In the genomic region with DNA sequence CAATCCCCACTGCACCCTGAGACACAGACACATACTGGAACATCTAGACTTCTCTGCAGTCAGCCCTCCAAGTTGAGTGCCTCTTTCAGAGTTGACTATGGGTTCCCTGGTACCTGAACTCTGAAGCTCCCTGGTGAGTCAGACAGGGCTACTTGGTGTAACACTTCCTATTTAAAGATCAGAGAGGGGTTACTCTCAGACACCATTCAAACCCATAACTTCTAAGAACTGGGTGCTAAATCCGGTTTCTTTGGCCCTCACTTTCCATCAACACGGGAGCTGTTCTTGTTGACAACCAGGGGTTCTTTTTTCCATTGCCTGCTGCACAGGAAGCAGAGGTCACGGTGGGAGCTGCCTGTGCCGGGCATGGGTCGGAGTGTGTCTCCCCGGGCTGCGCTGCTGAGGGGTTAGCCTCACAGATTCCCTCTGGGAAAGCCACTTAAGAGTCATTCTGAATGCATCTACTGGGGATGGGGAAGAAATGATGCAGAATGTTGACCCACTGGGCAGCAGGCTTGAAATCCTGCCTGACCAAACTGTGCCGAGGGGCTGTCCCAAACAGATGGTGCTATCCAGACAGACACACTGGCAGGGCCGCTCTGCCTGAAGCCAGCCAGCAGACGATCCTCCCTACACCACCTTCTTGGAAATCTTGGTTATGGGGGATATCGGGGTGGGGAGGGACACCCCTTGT, we compare ENCODE assay signal across 8 cellular contexts.
A peak's percentile ranks its signal among the peaks of the same experiment; 100 is the strongest.
DNase-seq lines count a peak whose midpoint lies in the region; ATAC-seq, FAIRE-seq and TF ChIP-seq lines count a peak whose summit lies in the region.

No MANE protein-coding gene starts in this region.

- H3K27ac ChIP-seq in KOPT-K1 (ENCODE audit: low read depth, low read length, poor library complexity, severe bottlenecking) = peak overlapping the region; percentile 91

- DNase-seq in activated CD8-positive, alpha-beta memory T cell treated with anti-CD3 and anti-CD28 coated beads, Interleukin-2, amount 50 U/mL, for 24 hours (ENCODE audit: extremely low read depth) = peak; percentile 37
- no peak for DNase-seq in left colon
- no peak for DNase-seq in occipital lobe (lab: John Stamatoyannopoulos, UW)
- DNase-seq in HT-29 (ENCODE audit: low spot score) = no peak
- no peak for DNase-seq in GM12892 (ENCODE audit: insufficient read length)

- H3K27me3 Mint-ChIP-seq in stimulated activated memory B cell treated with anti-CD40 and anti-IgM and Interleukin-4, amounts not matched to agents 10 μg/mL and 1 μg/mL and 100 μg/mL, for 72 hours = no peaks in the 10 kb centered on the region

- peaks cover 43% of the 10 kb centered on the region for H3K4me1 Mint-ChIP-seq in stimulated activated memory B cell treated with anti-CD40 and anti-IgM and Interleukin-4, amounts not matched to agents 10 μg/mL and 1 μg/mL and 100 μg/mL, for 72 hours

- H3K4me3 Mint-ChIP-seq in stimulated activated memory B cell treated with anti-CD40 and anti-IgM and Interleukin-4, amounts not matched to agents 10 μg/mL and 1 μg/mL and 100 μg/mL, for 72 hours = peak overlapping the region; percentile 24

- H3K36me3 Mint-ChIP-seq in stimulated activated memory B cell treated with anti-CD40 and anti-IgM and Interleukin-4, amounts not matched to agents 10 μg/mL and 1 μg/mL and 100 μg/mL, for 72 hours = no peaks in the 10 kb centered on the region

- no peaks in the 10 kb centered on the region for H3K9me3 Mint-ChIP-seq in stimulated activated memory B cell treated with anti-CD40 and anti-IgM and Interleukin-4, amounts not matched to agents 10 μg/mL and 1 μg/mL and 100 μg/mL, for 72 hours

- peak; percentile 25 for ATAC-seq in left colon
- peak; percentile 82 for ATAC-seq in stimulated activated memory B cell treated with anti-CD40 and anti-IgM and Interleukin-4, amounts not matched to agents 10 μg/mL and 1 μg/mL and 100 μg/mL, for 72 hours
- no peak for ATAC-seq in HG03097 (IDR thresholded peaks at IDR 0.05; ENCODE audit: low FRiP score, unreplicated experiment)

- FAIRE-seq in GM12892 (lab: Jason Lieb, UNC) = no peak

- H3K27ac Mint-ChIP-seq in stimulated activated memory B cell treated with anti-CD40 and anti-IgM and Interleukin-4, amounts not matched to agents 10 μg/mL and 1 μg/mL and 100 μg/mL, for 72 hours = peak overlapping the region; percentile 90

- H3K9me3 ChIP-seq in KOPT-K1 (ENCODE audit: insufficient read depth, low read length, poor library complexity, severe bottlenecking) = no peaks in the 10 kb centered on the region

- intact Hi-C loops in left colon (cut with DNase I, micrococcal nuclease) = no loop called here

- no peak for TF ChIP-seq POLR2A in GM12892 (IDR thresholded peaks at IDR 0.05; ENCODE audit: low read depth, low read length)

- no peaks in the 10 kb centered on the region for H3K36me3 ChIP-seq in KOPT-K1 (ENCODE audit: insufficient read depth, low read length)
